Comparison of ENCODE assay signal across 1 cellular context in the genomic region with DNA sequence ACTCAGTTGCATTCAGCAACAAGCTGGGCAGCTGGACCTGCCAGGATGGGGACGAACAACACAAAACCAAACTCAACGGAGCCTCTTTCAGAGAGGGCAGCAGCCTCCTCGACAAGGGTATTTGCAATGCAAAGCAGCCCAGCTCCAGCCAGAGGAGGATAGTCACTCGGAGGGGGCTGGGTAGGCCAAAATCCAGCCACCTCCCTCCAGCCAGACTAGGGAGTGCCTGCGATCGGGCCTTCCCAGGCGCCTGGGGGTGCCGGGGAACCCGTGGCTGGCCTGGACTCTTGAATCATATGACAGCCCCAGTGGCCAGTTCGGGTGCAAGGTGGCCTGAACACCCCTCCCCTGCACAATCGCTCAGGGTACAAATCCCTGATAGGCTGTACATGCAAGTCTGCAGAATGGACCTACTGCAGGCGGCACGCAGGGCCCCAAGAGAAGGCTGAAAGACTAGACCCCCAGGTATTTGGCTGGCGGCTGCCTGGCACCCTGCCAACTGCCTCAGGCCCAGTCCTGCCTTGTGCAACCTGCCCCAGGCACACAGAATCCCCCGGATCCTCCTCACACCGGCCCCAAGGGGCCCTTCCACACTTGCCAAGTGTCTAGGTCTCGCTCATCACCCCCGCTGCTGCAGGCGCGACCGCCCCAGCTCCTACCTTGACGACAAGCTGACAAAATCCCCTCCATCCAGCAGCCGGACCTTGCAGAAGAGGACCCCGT.
A peak's percentile ranks its signal among the peaks of the same experiment; 100 is the strongest.
TF ChIP-seq lines count a peak whose summit lies in the region.

No MANE protein-coding gene starts in this region.

TF ChIP-seq in HepG2, 621 proteins besides CTCF, POLR2A, EP300 and RAD21 (continued from another document and continues in another):
- TF ChIP-seq, protein P1, sequence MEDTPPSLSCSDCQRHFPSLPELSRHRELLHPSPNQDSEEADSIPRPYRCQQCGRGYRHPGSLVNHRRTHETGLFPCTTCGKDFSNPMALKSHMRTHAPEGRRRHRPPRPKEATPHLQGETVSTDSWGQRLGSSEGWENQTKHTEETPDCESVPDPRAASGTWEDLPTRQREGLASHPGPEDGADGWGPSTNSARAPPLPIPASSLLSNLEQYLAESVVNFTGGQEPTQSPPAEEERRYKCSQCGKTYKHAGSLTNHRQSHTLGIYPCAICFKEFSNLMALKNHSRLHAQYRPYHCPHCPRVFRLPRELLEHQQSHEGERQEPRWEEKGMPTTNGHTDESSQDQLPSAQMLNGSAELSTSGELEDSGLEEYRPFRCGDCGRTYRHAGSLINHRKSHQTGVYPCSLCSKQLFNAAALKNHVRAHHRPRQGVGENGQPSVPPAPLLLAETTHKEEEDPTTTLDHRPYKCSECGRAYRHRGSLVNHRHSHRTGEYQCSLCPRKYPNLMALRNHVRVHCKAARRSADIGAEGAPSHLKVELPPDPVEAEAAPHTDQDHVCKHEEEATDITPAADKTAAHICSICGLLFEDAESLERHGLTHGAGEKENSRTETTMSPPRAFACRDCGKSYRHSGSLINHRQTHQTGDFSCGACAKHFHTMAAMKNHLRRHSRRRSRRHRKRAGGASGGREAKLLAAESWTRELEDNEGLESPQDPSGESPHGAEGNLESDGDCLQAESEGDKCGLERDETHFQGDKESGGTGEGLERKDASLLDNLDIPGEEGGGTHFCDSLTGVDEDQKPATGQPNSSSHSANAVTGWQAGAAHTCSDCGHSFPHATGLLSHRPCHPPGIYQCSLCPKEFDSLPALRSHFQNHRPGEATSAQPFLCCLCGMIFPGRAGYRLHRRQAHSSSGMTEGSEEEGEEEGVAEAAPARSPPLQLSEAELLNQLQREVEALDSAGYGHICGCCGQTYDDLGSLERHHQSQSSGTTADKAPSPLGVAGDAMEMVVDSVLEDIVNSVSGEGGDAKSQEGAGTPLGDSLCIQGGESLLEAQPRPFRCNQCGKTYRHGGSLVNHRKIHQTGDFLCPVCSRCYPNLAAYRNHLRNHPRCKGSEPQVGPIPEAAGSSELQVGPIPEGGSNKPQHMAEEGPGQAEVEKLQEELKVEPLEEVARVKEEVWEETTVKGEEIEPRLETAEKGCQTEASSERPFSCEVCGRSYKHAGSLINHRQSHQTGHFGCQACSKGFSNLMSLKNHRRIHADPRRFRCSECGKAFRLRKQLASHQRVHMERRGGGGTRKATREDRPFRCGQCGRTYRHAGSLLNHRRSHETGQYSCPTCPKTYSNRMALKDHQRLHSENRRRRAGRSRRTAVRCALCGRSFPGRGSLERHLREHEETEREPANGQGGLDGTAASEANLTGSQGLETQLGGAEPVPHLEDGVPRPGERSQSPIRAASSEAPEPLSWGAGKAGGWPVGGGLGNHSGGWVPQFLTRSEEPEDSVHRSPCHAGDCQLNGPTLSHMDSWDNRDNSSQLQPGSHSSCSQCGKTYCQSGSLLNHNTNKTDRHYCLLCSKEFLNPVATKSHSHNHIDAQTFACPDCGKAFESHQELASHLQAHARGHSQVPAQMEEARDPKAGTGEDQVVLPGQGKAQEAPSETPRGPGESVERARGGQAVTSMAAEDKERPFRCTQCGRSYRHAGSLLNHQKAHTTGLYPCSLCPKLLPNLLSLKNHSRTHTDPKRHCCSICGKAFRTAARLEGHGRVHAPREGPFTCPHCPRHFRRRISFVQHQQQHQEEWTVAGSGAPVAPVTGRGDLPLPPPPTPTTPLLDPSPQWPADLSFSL (CRISPR knock-in tag; IDR thresholded peaks at IDR 0.05), result no peak
- TF ChIP-seq ARNT2 (CRISPR knock-in tag; IDR thresholded peaks at IDR 0.05; ENCODE audit: low read depth) (no peak), GATAD2A (CRISPR knock-in tag; IDR thresholded peaks at IDR 0.05) (0 out of 2 replicates have a peak, but pooled peaks have one; percentile 21), ZMYM3 (CRISPR knock-in tag; IDR thresholded peaks at IDR 0.05) (peak; percentile 43; the same call in 1 of the 2 replicates), ZNF570 (CRISPR knock-in tag; IDR thresholded peaks at IDR 0.05; ENCODE audit: borderline replicate concordance) (no peak), ZNF234 (CRISPR knock-in tag; conservative IDR thresholded peaks at IDR 0.05) (no peak; the same call in 1 of the 2 replicates), TCF7 (IDR thresholded peaks at IDR 0.05; ENCODE audit: low read depth) (no peak), ZNF678 (CRISPR knock-in tag; IDR thresholded peaks at IDR 0.05) (no peak), ZSCAN25 (CRISPR knock-in tag; IDR thresholded peaks at IDR 0.05) (peak; percentile 37; the same call in 1 of the 2 replicates), ZNF780A (CRISPR knock-in tag; IDR thresholded peaks at IDR 0.05) (no peak), SYNCRIP (IDR thresholded peaks at IDR 0.05; ENCODE audit: insufficient read depth, low read depth, low read length) (no peak), KLF11 (CRISPR knock-in tag; IDR thresholded peaks at IDR 0.05) (no peak), TP53 (CRISPR knock-in tag; conservative IDR thresholded peaks at IDR 0.05) (no peak), ZKSCAN1 (IDR thresholded peaks at IDR 0.05; ENCODE audit: low read length) (no peak), ZNF782 (CRISPR knock-in tag; IDR thresholded peaks at IDR 0.05; ENCODE audit: borderline replicate concordance) (0 out of 2 replicates have a peak, but pooled peaks have one; percentile 55), ZBTB7B (CRISPR knock-in tag; IDR thresholded peaks at IDR 0.05) (peak; percentile 52), ZNF251 (CRISPR knock-in tag; IDR thresholded peaks at IDR 0.05) (no peak), ZNF564 (CRISPR knock-in tag; IDR thresholded peaks at IDR 0.05) (0 out of 2 replicates have a peak, but pooled peaks have one; percentile 12), ZNF292 (CRISPR knock-in tag; IDR thresholded peaks at IDR 0.05; ENCODE audit: borderline replicate concordance, low read depth) (peak; percentile 30; the same call in 1 of the 2 replicates), ZNF44 (CRISPR knock-in tag; IDR thresholded peaks at IDR 0.05) (no peak), ZNF17 (CRISPR knock-in tag; IDR thresholded peaks at IDR 0.05) (no peak), TAF15 (IDR thresholded peaks at IDR 0.05; ENCODE audit: low read depth, low read length, poor library complexity, severe bottlenecking) (no peak), MXI1 (IDR thresholded peaks at IDR 0.05; ENCODE audit: borderline replicate concordance, low read depth, low read length) (no peak), RFXAP (CRISPR knock-in tag; IDR thresholded peaks at IDR 0.05; ENCODE audit: borderline replicate concordance) (no peak), STAT5B (CRISPR knock-in tag; IDR thresholded peaks at IDR 0.05) (no peak), ZFP36 (IDR thresholded peaks at IDR 0.05; ENCODE audit: borderline replicate concordance, low read depth, low read length, partially characterized antibody) (no peak), ZFP37 (CRISPR knock-in tag; IDR thresholded peaks at IDR 0.05; ENCODE audit: borderline replicate concordance) (no peak), ZFP82 (CRISPR knock-in tag; IDR thresholded peaks at IDR 0.05; ENCODE audit: borderline replicate concordance) (peak; percentile 83; the same call in 1 of the 2 replicates), ZSCAN22 (CRISPR knock-in tag; IDR thresholded peaks at IDR 0.05) (no peak; the same call in 1 of the 2 replicates), ZMYM2 (CRISPR knock-in tag; IDR thresholded peaks at IDR 0.05) (0 out of 2 replicates have a peak, but pooled peaks have one; percentile 37), ZNF33B (CRISPR knock-in tag; IDR thresholded peaks at IDR 0.05) (no peak), ZNF839 (CRISPR knock-in tag; IDR thresholded peaks at IDR 0.05; ENCODE audit: borderline replicate concordance) (no peak)
- TF ChIP-seq, protein P2, sequence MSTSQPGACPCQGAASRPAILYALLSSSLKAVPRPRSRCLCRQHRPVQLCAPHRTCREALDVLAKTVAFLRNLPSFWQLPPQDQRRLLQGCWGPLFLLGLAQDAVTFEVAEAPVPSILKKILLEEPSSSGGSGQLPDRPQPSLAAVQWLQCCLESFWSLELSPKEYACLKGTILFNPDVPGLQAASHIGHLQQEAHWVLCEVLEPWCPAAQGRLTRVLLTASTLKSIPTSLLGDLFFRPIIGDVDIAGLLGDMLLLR (CRISPR knock-in tag; IDR thresholded peaks at IDR 0.05), result no peak
- TF ChIP-seq, protein P3, sequence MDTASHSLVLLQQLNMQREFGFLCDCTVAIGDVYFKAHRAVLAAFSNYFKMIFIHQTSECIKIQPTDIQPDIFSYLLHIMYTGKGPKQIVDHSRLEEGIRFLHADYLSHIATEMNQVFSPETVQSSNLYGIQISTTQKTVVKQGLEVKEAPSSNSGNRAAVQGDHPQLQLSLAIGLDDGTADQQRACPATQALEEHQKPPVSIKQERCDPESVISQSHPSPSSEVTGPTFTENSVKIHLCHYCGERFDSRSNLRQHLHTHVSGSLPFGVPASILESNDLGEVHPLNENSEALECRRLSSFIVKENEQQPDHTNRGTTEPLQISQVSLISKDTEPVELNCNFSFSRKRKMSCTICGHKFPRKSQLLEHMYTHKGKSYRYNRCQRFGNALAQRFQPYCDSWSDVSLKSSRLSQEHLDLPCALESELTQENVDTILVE (CRISPR knock-in tag; IDR thresholded peaks at IDR 0.05), result no peak
- TF ChIP-seq, protein P4, sequence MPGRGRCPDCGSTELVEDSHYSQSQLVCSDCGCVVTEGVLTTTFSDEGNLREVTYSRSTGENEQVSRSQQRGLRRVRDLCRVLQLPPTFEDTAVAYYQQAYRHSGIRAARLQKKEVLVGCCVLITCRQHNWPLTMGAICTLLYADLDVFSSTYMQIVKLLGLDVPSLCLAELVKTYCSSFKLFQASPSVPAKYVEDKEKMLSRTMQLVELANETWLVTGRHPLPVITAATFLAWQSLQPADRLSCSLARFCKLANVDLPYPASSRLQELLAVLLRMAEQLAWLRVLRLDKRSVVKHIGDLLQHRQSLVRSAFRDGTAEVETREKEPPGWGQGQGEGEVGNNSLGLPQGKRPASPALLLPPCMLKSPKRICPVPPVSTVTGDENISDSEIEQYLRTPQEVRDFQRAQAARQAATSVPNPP (CRISPR knock-in tag; IDR thresholded peaks at IDR 0.05), result no peak
- TF ChIP-seq, protein P5, sequence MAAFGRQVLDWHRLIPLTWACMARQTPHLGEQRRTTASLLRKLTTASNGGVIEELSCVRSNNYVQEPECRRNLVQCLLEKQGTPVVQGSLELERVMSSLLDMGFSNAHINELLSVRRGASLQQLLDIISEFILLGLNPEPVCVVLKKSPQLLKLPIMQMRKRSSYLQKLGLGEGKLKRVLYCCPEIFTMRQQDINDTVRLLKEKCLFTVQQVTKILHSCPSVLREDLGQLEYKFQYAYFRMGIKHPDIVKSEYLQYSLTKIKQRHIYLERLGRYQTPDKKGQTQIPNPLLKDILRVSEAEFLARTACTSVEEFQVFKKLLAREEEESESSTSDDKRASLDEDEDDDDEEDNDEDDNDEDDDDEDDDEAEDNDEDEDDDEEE (CRISPR knock-in tag; IDR thresholded peaks at IDR 0.05), result no peak; the same call in 1 of the 2 replicates
- TF ChIP-seq, protein P6, sequence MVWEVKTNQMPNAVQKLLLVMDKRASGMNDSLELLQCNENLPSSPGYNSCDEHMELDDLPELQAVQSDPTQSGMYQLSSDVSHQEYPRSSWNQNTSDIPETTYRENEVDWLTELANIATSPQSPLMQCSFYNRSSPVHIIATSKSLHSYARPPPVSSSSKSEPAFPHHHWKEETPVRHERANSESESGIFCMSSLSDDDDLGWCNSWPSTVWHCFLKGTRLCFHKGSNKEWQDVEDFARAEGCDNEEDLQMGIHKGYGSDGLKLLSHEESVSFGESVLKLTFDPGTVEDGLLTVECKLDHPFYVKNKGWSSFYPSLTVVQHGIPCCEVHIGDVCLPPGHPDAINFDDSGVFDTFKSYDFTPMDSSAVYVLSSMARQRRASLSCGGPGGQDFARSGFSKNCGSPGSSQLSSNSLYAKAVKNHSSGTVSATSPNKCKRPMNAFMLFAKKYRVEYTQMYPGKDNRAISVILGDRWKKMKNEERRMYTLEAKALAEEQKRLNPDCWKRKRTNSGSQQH (CRISPR knock-in tag; IDR thresholded peaks at IDR 0.05; ENCODE audit: low read depth), result no peak
- TF ChIP-seq, protein P7, sequence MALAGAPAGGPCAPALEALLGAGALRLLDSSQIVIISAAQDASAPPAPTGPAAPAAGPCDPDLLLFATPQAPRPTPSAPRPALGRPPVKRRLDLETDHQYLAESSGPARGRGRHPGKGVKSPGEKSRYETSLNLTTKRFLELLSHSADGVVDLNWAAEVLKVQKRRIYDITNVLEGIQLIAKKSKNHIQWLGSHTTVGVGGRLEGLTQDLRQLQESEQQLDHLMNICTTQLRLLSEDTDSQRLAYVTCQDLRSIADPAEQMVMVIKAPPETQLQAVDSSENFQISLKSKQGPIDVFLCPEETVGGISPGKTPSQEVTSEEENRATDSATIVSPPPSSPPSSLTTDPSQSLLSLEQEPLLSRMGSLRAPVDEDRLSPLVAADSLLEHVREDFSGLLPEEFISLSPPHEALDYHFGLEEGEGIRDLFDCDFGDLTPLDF (CRISPR knock-in tag; IDR thresholded peaks at IDR 0.05), result no peak
- TF ChIP-seq, protein P8, sequence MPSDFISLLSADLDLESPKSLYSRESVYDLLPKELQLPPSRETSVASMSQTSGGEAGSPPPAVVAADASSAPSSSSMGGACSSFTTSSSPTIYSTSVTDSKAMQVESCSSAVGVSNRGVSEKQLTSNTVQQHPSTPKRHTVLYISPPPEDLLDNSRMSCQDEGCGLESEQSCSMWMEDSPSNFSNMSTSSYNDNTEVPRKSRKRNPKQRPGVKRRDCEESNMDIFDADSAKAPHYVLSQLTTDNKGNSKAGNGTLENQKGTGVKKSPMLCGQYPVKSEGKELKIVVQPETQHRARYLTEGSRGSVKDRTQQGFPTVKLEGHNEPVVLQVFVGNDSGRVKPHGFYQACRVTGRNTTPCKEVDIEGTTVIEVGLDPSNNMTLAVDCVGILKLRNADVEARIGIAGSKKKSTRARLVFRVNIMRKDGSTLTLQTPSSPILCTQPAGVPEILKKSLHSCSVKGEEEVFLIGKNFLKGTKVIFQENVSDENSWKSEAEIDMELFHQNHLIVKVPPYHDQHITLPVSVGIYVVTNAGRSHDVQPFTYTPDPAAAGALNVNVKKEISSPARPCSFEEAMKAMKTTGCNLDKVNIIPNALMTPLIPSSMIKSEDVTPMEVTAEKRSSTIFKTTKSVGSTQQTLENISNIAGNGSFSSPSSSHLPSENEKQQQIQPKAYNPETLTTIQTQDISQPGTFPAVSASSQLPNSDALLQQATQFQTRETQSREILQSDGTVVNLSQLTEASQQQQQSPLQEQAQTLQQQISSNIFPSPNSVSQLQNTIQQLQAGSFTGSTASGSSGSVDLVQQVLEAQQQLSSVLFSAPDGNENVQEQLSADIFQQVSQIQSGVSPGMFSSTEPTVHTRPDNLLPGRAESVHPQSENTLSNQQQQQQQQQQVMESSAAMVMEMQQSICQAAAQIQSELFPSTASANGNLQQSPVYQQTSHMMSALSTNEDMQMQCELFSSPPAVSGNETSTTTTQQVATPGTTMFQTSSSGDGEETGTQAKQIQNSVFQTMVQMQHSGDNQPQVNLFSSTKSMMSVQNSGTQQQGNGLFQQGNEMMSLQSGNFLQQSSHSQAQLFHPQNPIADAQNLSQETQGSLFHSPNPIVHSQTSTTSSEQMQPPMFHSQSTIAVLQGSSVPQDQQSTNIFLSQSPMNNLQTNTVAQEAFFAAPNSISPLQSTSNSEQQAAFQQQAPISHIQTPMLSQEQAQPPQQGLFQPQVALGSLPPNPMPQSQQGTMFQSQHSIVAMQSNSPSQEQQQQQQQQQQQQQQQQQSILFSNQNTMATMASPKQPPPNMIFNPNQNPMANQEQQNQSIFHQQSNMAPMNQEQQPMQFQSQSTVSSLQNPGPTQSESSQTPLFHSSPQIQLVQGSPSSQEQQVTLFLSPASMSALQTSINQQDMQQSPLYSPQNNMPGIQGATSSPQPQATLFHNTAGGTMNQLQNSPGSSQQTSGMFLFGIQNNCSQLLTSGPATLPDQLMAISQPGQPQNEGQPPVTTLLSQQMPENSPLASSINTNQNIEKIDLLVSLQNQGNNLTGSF (CRISPR knock-in tag; IDR thresholded peaks at IDR 0.05), result no peak
